ENCODE assay signal across 8 cellular contexts in the genomic region with DNA sequence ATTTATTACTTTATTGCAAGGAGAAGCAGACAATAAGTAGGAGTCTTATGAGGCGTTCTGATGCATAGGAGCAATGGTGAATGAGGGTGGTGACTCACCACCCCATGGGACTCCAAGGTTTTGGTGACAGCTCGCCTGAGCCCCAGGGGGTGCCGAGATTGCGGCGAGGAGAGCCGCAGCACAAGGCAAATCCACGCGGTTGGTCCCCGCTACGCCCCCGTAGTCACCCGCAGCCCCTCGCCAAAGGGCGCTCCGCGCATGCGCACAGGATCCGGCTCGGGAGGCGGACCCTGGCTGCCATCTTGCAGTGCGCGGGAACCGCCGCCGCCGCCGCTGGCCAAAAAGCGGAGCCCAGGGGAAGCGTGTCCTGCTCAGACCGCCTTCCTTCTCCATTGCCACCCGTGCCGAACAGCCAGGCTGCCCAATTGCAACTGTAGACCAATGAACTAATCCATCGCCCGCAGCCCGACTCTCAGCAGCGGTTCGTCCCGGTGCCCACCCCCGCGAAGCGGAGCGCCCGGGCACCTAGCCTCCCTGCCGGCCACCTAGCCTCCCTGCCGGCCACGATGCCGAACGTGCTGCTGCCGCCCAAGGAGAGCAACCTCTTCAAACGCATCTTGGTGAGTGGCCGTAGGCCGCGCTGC. TPM values are rescaled to one million over a fixed set of nuclear protein-coding genes. Genes with fewer than 3 reads are reported as not detected.
DNase-seq lines count a peak whose midpoint lies in the region; FAIRE-seq and TF ChIP-seq lines count a peak whose summit lies in the region.

A gene (plus strand): TSS at position 305 of the 644 bp plus-strand sequence. CDS start 262 bp downstream, at position 567.

- no peaks in the 10 kb centered on the region for H4K20me1 ChIP-seq in H9 (ENCODE audit: control insufficient read depth, insufficient read depth, insufficient read length)

- H3K23ac ChIP-seq in H9 (ENCODE audit: insufficient read length, low read depth, low read length), result no peak within 1 kb of the TSS

- H3K4me3 ChIP-seq in MG63 (peak within 1 kb of the TSS; percentile 99), foreskin fibroblast (ENCODE audit: low read depth in 1 of 2, low read length in 2 of 2) (peak within 1 kb of the TSS; percentile 87 to 97), stomach (peak within 1 kb of the TSS; percentile 79 to 92 (median 86))

- no peak within 1 kb of the TSS for H2BK120ac ChIP-seq in H9 (ENCODE audit: low read depth, low read length, poor library complexity, severe bottlenecking)

- no peak within 1 kb of the TSS for H3T11ph ChIP-seq in H9 (ENCODE audit: low read length)

- H3K27me3 Mint-ChIP-seq in H9 (ENCODE audit: low read depth) (no peaks in the 10 kb centered on the region), neural crest cell (ENCODE audit: low read depth) (no peaks in the 10 kb centered on the region)

- H2BK5ac ChIP-seq in H9 (ENCODE audit: insufficient read length, low read length), result no peak within 1 kb of the TSS

- H4K91ac ChIP-seq in H9 (ENCODE audit: insufficient read length, low read depth, low read length), result no peak within 1 kb of the TSS

- no peak within 1 kb of the TSS for H3K4ac ChIP-seq in H9 (ENCODE audit: low read depth, low read length)

- TF ChIP-seq CTCF in H9 (conservative IDR thresholded peaks at IDR 0.05), result no peak
- TF ChIP-seq CTCF in foreskin fibroblast (IDR thresholded peaks at IDR 0.05; ENCODE audit: low read depth, low read length), result no peak
- peak; percentile 30 for TF ChIP-seq CTCF in neural crest cell (conservative IDR thresholded peaks at IDR 0.05)
- TF ChIP-seq CTCF in stomach (IDR thresholded peaks at IDR 0.05), result no peak

- H3K36me3 ChIP-seq in MG63, result 0 out of 2 replicates have a peak, but pooled peaks cover 7% of the 10 kb centered on the region
- H3K36me3 ChIP-seq in stomach, result no peaks in the 10 kb centered on the region

- WGBS in H9 (ENCODE audit: extremely low coverage, insufficient read length, low lambda C conversion rate), result no CpG with 5 or more reads among the region's 53 CpGs
- 0 to 1% (median 0%) methylated on average over 11 to 53 of the region's 53 CpGs for WGBS in stomach, 5 donors

- no peaks in the 10 kb centered on the region; a peak in 1 of 7 replicates for H3K36me3 Mint-ChIP-seq in H9 (ENCODE audit: insufficient read depth in 1 of 3, low read depth in 3 of 3)
- H3K36me3 Mint-ChIP-seq in neural crest cell (ENCODE audit: low read depth), result no peaks in the 10 kb centered on the region

- no peak within 1 kb of the TSS for H2AFZ ChIP-seq in H9 (ENCODE audit: low read length)

- peak within 1 kb of the TSS; percentile 90 for H3K18ac ChIP-seq in H9 (ENCODE audit: insufficient read length, low read depth, low read length)

- intact Hi-C loops in stomach (cut with DNase I; ENCODE audit: low total_unique reads), result no loop called here

- no peak within 1 kb of the TSS for H2BK20ac ChIP-seq in H9 (ENCODE audit: low read depth, low read length, poor library complexity, severe bottlenecking)

- H2AK5ac ChIP-seq in H9 (ENCODE audit: insufficient read length, low read length), result no peak within 1 kb of the TSS

- H3K4me1 Mint-ChIP-seq in H9 (peaks cover 34 to 36% of the 10 kb centered on the region in 2 experiments), neural crest cell (peaks cover 31% of the 10 kb centered on the region)

- peak within 1 kb of the TSS; percentile 96 for H3K9ac ChIP-seq in H9 (ENCODE audit: extremely low read depth, insufficient read length, low read length)

- peak; percentile 46 for FAIRE-seq in G401.6 (lab: Jason Lieb, UNC)

- H2BK15ac ChIP-seq in H9 (ENCODE audit: low read depth, low read length), result no peak within 1 kb of the TSS

- peak within 1 kb of the TSS; percentile 80 for H3K4me2 ChIP-seq in H9 (ENCODE audit: insufficient read depth, insufficient read length, low read length)

- H3K27ac Mint-ChIP-seq in H9, result peak within 1 kb of the TSS; percentile 47 to 97 (median 93); a peak in 6 of 7 replicates
- H3K27ac Mint-ChIP-seq in neural crest cell (ENCODE audit: unreplicated experiment), result peak within 1 kb of the TSS; percentile 98

- H2BK12ac ChIP-seq in H9 (ENCODE audit: insufficient read length, low read depth, low read length), result no peak within 1 kb of the TSS

- no peaks in the 10 kb centered on the region for H3K27me3 ChIP-seq in H9 (ENCODE audit: insufficient read depth, low read length)
- H3K27me3 ChIP-seq in MG63, result no peaks in the 10 kb centered on the region
- H3K27me3 ChIP-seq in stomach, result no peaks in the 10 kb centered on the region

- H3K4me1 ChIP-seq in H9 (ENCODE audit: insufficient read depth, low read length) (peaks cover 9% of the 10 kb centered on the region), stomach (peaks cover 10 to 44% (median 33%) of the 10 kb centered on the region in 4 donors)

- TF ChIP-seq POLR2A in stomach (IDR thresholded peaks at IDR 0.05), result no peak

- H3K14ac ChIP-seq in H9 (ENCODE audit: insufficient read depth, low read length), result peak within 1 kb of the TSS; percentile 93

- peaks cover 34% of the 10 kb centered on the region for H3K79me2 ChIP-seq in H9 (ENCODE audit: insufficient read depth, low read length)

- H3K56ac ChIP-seq in H9 (ENCODE audit: insufficient read length, low read depth, low read length), result no peak within 1 kb of the TSS

- H3K4me3 Mint-ChIP-seq in H9 (peak within 1 kb of the TSS; percentile 92 to 97), neural crest cell (peak within 1 kb of the TSS; percentile 98)

- H3K27ac ChIP-seq in H9 (ENCODE audit: insufficient read length, low read depth, low read length) (no peak within 1 kb of the TSS), stomach (peak within 1 kb of the TSS; percentile 89 to 97 (median 96))

- H3K9me3 ChIP-seq in H9 (ENCODE audit: control insufficient read depth, low read depth, low read length), result no peaks in the 10 kb centered on the region
- H3K9me3 ChIP-seq in MG63, result no peaks in the 10 kb centered on the region
- H3K9me3 ChIP-seq in stomach, result no peaks in the 10 kb centered on the region

- no peak within 1 kb of the TSS for H4K8ac ChIP-seq in H9 (replicated peaks; ENCODE audit: insufficient read length, low read depth, low read length)

- TF ChIP-seq EP300 in stomach (IDR thresholded peaks at IDR 0.05), result no peak

- peaks cover 6% of the 10 kb centered on the region for H3K23me2 ChIP-seq in H9 (ENCODE audit: insufficient read length, low read depth, low read length, poor library complexity, severe bottlenecking)

- no peak within 1 kb of the TSS for H4K5ac ChIP-seq in H9 (ENCODE audit: insufficient read length, low read depth, low read length)

- H3K9me3 Mint-ChIP-seq in H9 (no peaks in the 10 kb centered on the region), neural crest cell (no peaks in the 10 kb centered on the region)

- H3K79me1 ChIP-seq in H9 (ENCODE audit: insufficient read depth, low read depth, low read length, poor library complexity, severe bottlenecking), result peaks cover 4% of the 10 kb centered on the region

- DNase-seq in H9, result peak; percentile 91
- peak; percentile 94 for DNase-seq in MG63
- DNase-seq in SIG-M5 (lab: John Stamatoyannopoulos, UW), result peak; percentile 40
- DNase-seq in activated gamma-delta T cell (lab: John Stamatoyannopoulos, UW), result peak; percentile 94
- peak; percentile 93 to 98 for DNase-seq in foreskin fibroblast
- DNase-seq in neural crest cell (ENCODE audit: low read depth, low spot score), result peak; percentile 95
- peak; percentile 88 for DNase-seq in stomach

RNA-seq across cellular contexts. Expression of the gene that starts here (rescaled TPM):
- total RNA-seq in H9 (2021) (37.7 and 40.0 TPM in 2 replicates), neural crest cell (43.0 and 51.9 TPM in 2 replicates), stomach (100 to 1,000 TPM in 1 of 5 donors, 10 to 100 TPM in 4; 19.4 to 114 (median 46.7) TPM)
- total RNA-seq in MG63 (2014; rRNA removed; shearing (Covaris generic); ENCODE audit: low replicate concordance), result 6.9 and 7.1 TPM in 2 replicates
- 10 to 100 TPM in 1 of 3 donors, 1 to 10 TPM in 2; 6.0 to 11.9 (median 8.5) TPM for polyA plus RNA-seq in stomach

Comparison
In these comparisons a context has a peak if more than half of its experiments do, and no peak if none do; other contexts are left out.
1. DNase-seq: peak in every context shown above with its lines; median percentile 96 in foreskin fibroblast; 95 in neural crest cell; 94 in MG63; 94 in activated gamma-delta T cell; 91 in H9; 88 in stomach; 40 in SIG-M5.